Comparison of ENCODE assay signal across 1 cellular context in genomic region chr18:26710460-26711096, GRCh38.
A peak's percentile ranks its signal among the peaks of the same experiment; 100 is the strongest.
TF ChIP-seq lines count a peak whose summit lies in the region.

No MANE protein-coding gene starts in this region.

TF ChIP-seq in GM12878, 131 proteins besides CTCF, POLR2A, EP300 and RAD21 (continued from another document and continues in another):
- TF ChIP-seq MAX (IDR thresholded peaks at IDR 0.05; ENCODE audit: low read depth, low read length) = no peak
- no peak for TF ChIP-seq ZSCAN29 (IDR thresholded peaks at IDR 0.05)
- TF ChIP-seq DPF2 (IDR thresholded peaks at IDR 0.05) = peak; percentile 88
- TF ChIP-seq LARP7 (IDR thresholded peaks at IDR 0.05) = no peak
- TF ChIP-seq EED (IDR thresholded peaks at IDR 0.05; ENCODE audit: low read depth) = peak; percentile 72
- no peak for TF ChIP-seq ZZZ3 (IDR thresholded peaks at IDR 0.05; ENCODE audit: control insufficient read depth, insufficient read length, low read depth)
- no peak for TF ChIP-seq SRF (IDR thresholded peaks at IDR 0.05; ENCODE audit: low read depth in 2 of 2, low read length in 2 of 2)
- no peak for TF ChIP-seq SMC3 (IDR thresholded peaks at IDR 0.05; ENCODE audit: borderline replicate concordance, low read length)
- no peak for TF ChIP-seq TARDBP (IDR thresholded peaks at IDR 0.05; ENCODE audit: borderline replicate concordance)
- no peak; a peak in 1 of 4 replicates for TF ChIP-seq ETV6 (conservative IDR thresholded peaks at IDR 0.05 in 1 of 2, IDR thresholded peaks at IDR 0.05 in 1 of 2; ENCODE audit: borderline replicate concordance in 1 of 2, low read depth in 1 of 2)
- no peak for TF ChIP-seq REST (IDR thresholded peaks at IDR 0.05; ENCODE audit: low read depth, low read length)
- peak; percentile 77; the same call in 1 of the 2 replicates for TF ChIP-seq NFIC (IDR thresholded peaks at IDR 0.05; ENCODE audit: low read depth, low read length)
- no peak for TF ChIP-seq ZBTB33 (IDR thresholded peaks at IDR 0.05)
- TF ChIP-seq TCF3 (IDR thresholded peaks at IDR 0.05; ENCODE audit: borderline replicate concordance, insufficient read depth, low read depth, low read length) = no peak
- no peak for TF ChIP-seq SREBF1 (IDR thresholded peaks at IDR 0.05; ENCODE audit: low read length)
- TF ChIP-seq BRCA1 (IDR thresholded peaks at IDR 0.05; ENCODE audit: low read depth, low read length) = no peak
- TF ChIP-seq CEBPZ (IDR thresholded peaks at IDR 0.05; ENCODE audit: low read depth, low read length) = no peak
- peak; percentile 46; the same call in 1 of the 2 replicates for TF ChIP-seq TCF12 (IDR thresholded peaks at IDR 0.05; ENCODE audit: low read depth, low read length)
- no peak for TF ChIP-seq ZBTB11 (CRISPR knock-in tag; IDR thresholded peaks at IDR 0.05)
- TF ChIP-seq ASH2L (IDR thresholded peaks at IDR 0.05; ENCODE audit: borderline replicate concordance, low read depth) = no peak
- TF ChIP-seq IKZF1 (conservative IDR thresholded peaks at IDR 0.05) = peak; percentile 88
- TF ChIP-seq NR2F1 (conservative IDR thresholded peaks at IDR 0.05) = peak; percentile 85
- no peak for TF ChIP-seq ZNF207 (IDR thresholded peaks at IDR 0.05; ENCODE audit: borderline replicate concordance)
- TF ChIP-seq USF2 (IDR thresholded peaks at IDR 0.05; ENCODE audit: borderline replicate concordance, low read depth, low read length) = peak; percentile 20; the same call in 1 of the 2 replicates
- no peak for TF ChIP-seq KAT2A (conservative IDR thresholded peaks at IDR 0.05; ENCODE audit: control insufficient read depth, low read depth, low read length)
- no peak for TF ChIP-seq BACH1 (IDR thresholded peaks at IDR 0.05; ENCODE audit: borderline replicate concordance)
- TF ChIP-seq BHLHE40 (IDR thresholded peaks at IDR 0.05; ENCODE audit: borderline replicate concordance in 1 of 2, low read depth in 2 of 2, low read length in 1 of 2) = peak; percentile 66 to 76
- peak; percentile 53 for TF ChIP-seq CREM (IDR thresholded peaks at IDR 0.05; ENCODE audit: low read depth)
- no peak for TF ChIP-seq ZBTB4 (CRISPR knock-in tag; IDR thresholded peaks at IDR 0.05)
- no peak for TF ChIP-seq RELA (IDR thresholded peaks at IDR 0.05; ENCODE audit: borderline replicate concordance, partially characterized antibody)
- no peak for TF ChIP-seq PAX8 (IDR thresholded peaks at IDR 0.05)
- peak; percentile 26; the same call in 1 of the 2 replicates for TF ChIP-seq IRF4 (IDR thresholded peaks at IDR 0.05; ENCODE audit: low read depth, low read length)
- peak; percentile 73 for TF ChIP-seq BMI1 (IDR thresholded peaks at IDR 0.05; ENCODE audit: borderline replicate concordance)
- no peak for TF ChIP-seq RB1 (IDR thresholded peaks at IDR 0.05; ENCODE audit: borderline replicate concordance)
- peak; percentile 50; the same call in 1 of the 2 replicates for TF ChIP-seq ZBED1 (IDR thresholded peaks at IDR 0.05; ENCODE audit: borderline replicate concordance)
- TF ChIP-seq TCF7 (IDR thresholded peaks at IDR 0.05; ENCODE audit: borderline replicate concordance) = no peak
- TF ChIP-seq MTA3 (IDR thresholded peaks at IDR 0.05; ENCODE audit: borderline replicate concordance, low read length) = no peak
- peak; percentile 82; the same call in 1 of the 2 replicates for TF ChIP-seq TBL1XR1 (IDR thresholded peaks at IDR 0.05; ENCODE audit: low read depth, low read length)
- no peak for TF ChIP-seq NKRF (conservative IDR thresholded peaks at IDR 0.05)
- no peak for TF ChIP-seq POLR2AphosphoS2 (IDR thresholded peaks at IDR 0.05; ENCODE audit: low read depth, low read length)
- TF ChIP-seq NFXL1 (IDR thresholded peaks at IDR 0.05; ENCODE audit: borderline replicate concordance) = no peak
- TF ChIP-seq ELK1 (IDR thresholded peaks at IDR 0.05; ENCODE audit: low read depth, low read length) = no peak
- TF ChIP-seq POLR2AphosphoS5 (IDR thresholded peaks at IDR 0.05; ENCODE audit: low read length) = no peak
- peak; percentile 83 for TF ChIP-seq CBFB (IDR thresholded peaks at IDR 0.05; ENCODE audit: low read depth)
